ENCODE assay signal across 8 cellular contexts in genomic region chr1:44631647-44632510, GRCh38. TPM values are rescaled to one million over a fixed set of nuclear protein-coding genes. Genes with fewer than 3 reads are reported as not detected.
A peak's percentile ranks its signal among the peaks of the same experiment; 100 is the strongest.
DNase-seq lines count a peak whose midpoint lies in the region; ATAC-seq and TF ChIP-seq lines count a peak whose summit lies in the region.

No MANE protein-coding gene starts in this region.

- CTCF ChIA-PET in GM10248 (lab: Yijun Ruan, JAX) (interaction anchor here (0.6 to 13.8 kb wide), 10 partner anchors 10 to 413 kb away, joined by 3 to 204 read pairs (median 4); partner anchors contain the start of genes PLK3 and TMEM53), T-cell (lab: Charles Lee) (interaction anchor here (0.9 to 2.7 kb wide), 7 partner anchors 16 to 393 kb away, joined by 3 to 10 read pairs (median 5); partner anchors contain the start of genes ARMH1 (in 1 of the 2) and TMEM53 (in 1 of the 2))

- peaks cover 36% of the 10 kb centered on the region for H3K36me3 ChIP-seq in left ventricle myocardium inferior
- H3K36me3 ChIP-seq in psoas muscle (ENCODE audit: insufficient read depth in 1 of 2, low read depth in 1 of 2), result peaks cover 2 to 36% of the 10 kb centered on the region in 2 donors

- POLR2A ChIA-PET in GM10248 (lab: Yijun Ruan, JAX) (interaction anchor here (0.6 to 1.4 kb wide), 11 partner anchors 11 to 1554 kb away, joined by 3 to 4 read pairs (median 3); partner anchors contain the start of genes ARMH1 and TMEM53), T-cell (lab: Charles Lee) (interaction anchor here in 1 of 2 donors (0.6 kb wide), 2 partner anchors 842 to 1672 kb away, joined by 4 to 5 read pairs; no protein-coding TSS in a partner anchor)

- peak; percentile 96 for DNase-seq in GM10248 (ENCODE audit: extremely low spot score)
- peak; percentile 80 for DNase-seq in NCI-H1105 treated with DMSO at 0.1 percent for 48 hours (lab: John Stamatoyannopoulos, UW)
- DNase-seq in T-cell, result peak; percentile 78 to 91 (median 86)
- peak; percentile 79 for DNase-seq in amniotic epithelial cell (ENCODE audit: low read depth)
- DNase-seq in left ventricle myocardium inferior, result peak; percentile 93
- DNase-seq in psoas muscle, result peak; percentile 93 to 96
- DNase-seq in ureter (ENCODE audit: low spot score), result peak; percentile 94

- H3K9me3 ChIP-seq in left ventricle myocardium inferior (replicated peaks) (no peaks in the 10 kb centered on the region), psoas muscle (no peaks in the 10 kb centered on the region)

- intact Hi-C loops in left ventricle myocardium inferior (cut with micrococcal nuclease), result no loop called here
- intact Hi-C loops in psoas muscle (cut with DNase I), result no loop called here

- peak overlapping the region; percentile 89 to 90 (median 90) for H3K4me3 Mint-ChIP-seq in T-cell

- H3K27ac Mint-ChIP-seq in T-cell, result peak overlapping the region; percentile 97 to 99

- H3K4me1 ChIP-seq in left ventricle myocardium inferior (peaks cover 58% of the 10 kb centered on the region), psoas muscle (peaks cover 44% of the 10 kb centered on the region)

- H3K27me3 ChIP-seq in left ventricle myocardium inferior (ENCODE audit: low read depth) (no peaks in the 10 kb centered on the region), psoas muscle (ENCODE audit: insufficient read depth in 3 of 3, low read length in 2 of 3) (no peaks in the 10 kb centered on the region)

- peaks cover 42 to 54% (median 49%) of the 10 kb centered on the region in 3 donors for H3K4me1 Mint-ChIP-seq in T-cell

- no peaks in the 10 kb centered on the region for H3K27me3 Mint-ChIP-seq in T-cell

- H3K27ac ChIP-seq in left ventricle myocardium inferior (replicated peaks) (peak overlapping the region; percentile 97), psoas muscle (peak overlapping the region; percentile 92)

- H3K36me3 Mint-ChIP-seq in T-cell, result peaks cover 26% of the 10 kb centered on the region

- TF ChIP-seq CTCF in GM10248 (IDR thresholded peaks at IDR 0.05; ENCODE audit: control extremely low read depth, extremely low read depth, low read depth, missing control alignments), result no peak
- no peak for TF ChIP-seq CTCF in left ventricle myocardium inferior (IDR thresholded peaks at IDR 0.05; ENCODE audit: borderline replicate concordance)
- no peak for TF ChIP-seq CTCF in psoas muscle (IDR thresholded peaks at IDR 0.05)

- peak; percentile 65 for ATAC-seq in HG02588 (IDR thresholded peaks at IDR 0.05; ENCODE audit: unreplicated experiment)
- peak; percentile 80 to 83 (median 80) for ATAC-seq in T-cell (replicated peaks in 1 of 4)
- ATAC-seq in psoas muscle, result peak; percentile 83 to 90 (median 87)

- WGBS in psoas muscle, 3 donors, result 0 to 1% (median 1%) methylated on average over 51 to 86 of the region's 86 CpGs

- peak overlapping the region; percentile 92 for H3K4me3 ChIP-seq in left ventricle myocardium inferior
- peak overlapping the region; percentile 78 for H3K4me3 ChIP-seq in psoas muscle

- no peaks in the 10 kb centered on the region for H3K9me3 Mint-ChIP-seq in T-cell

RNA-seq across cellular contexts. Expression of gene TMEM53, which starts 42.4 kb away (rescaled TPM):
- total RNA-seq in T-cell, result 1 to 10 TPM; 1.1 to 2.8 (median 2.2) TPM
- 11.5 TPM for total RNA-seq in left ventricle myocardium inferior
- 1 to 10 TPM; 3.9 to 7.7 (median 6.3) TPM for total RNA-seq in psoas muscle
- 1 to 10 TPM; 2.4 to 6.2 (median 4.2) TPM for polyA plus RNA-seq in psoas muscle
- 20.5 TPM for total RNA-seq in ureter

RNA-seq across cellular contexts. Expression of gene ARMH1, which starts 42.6 kb away (rescaled TPM):
- total RNA-seq in T-cell (100 to 1,000 TPM in 1 of 5 donors, 10 to 100 TPM in 4; 49.5 to 102 (median 89.7) TPM), left ventricle myocardium inferior (1.1 TPM), psoas muscle (under 1 TPM in 3 of 4 donors, not detected in 1; 0.59 to 0.82 (median 0.64) TPM), ureter (3.0 TPM)
- polyA plus RNA-seq in psoas muscle, result under 1 TPM; 0.08 to 0.74 (median 0.26) TPM

Comparison
In these comparisons a context has a peak if more than half of its experiments do, and no peak if none do; other contexts are left out.
1. Peak in every context shown above with its lines: DNase-seq, ATAC-seq, H3K4me3 ChIP-seq and H3K27ac ChIP-seq.
2. RNA of gene ARMH1, which starts 42.6 kb away (total RNA-seq): 49.5 to 102 TPM in T-cell; 3.0 TPM in ureter (single experiment), 1.1 TPM in left ventricle myocardium inferior (single experiment) and 0.59 to 0.82 TPM in psoas muscle; every median in the first group is over 10 times any median in the second.